In genomic region chr20:62598761-62599194, GRCh38 we compare ENCODE assay signal across 12 cellular contexts. TPM values are rescaled to one million over a fixed set of nuclear protein-coding genes. Genes with fewer than 3 reads are reported as not detected.
DNase-seq lines count a peak whose midpoint lies in the region; ATAC-seq and TF ChIP-seq lines count a peak whose summit lies in the region.
"Had no signal": no experiment of that assay in that cellular context is flagged by ENCODE, and none has a peak within 500 bp of the region (broad histone marks: within the 10 kb centered on the region; RNA-seq: fewer than 3 reads in every experiment).

No MANE protein-coding gene starts in this region.

- TF ChIP-seq CTCF in HEK293 (tag by site-specific recombination; IDR thresholded peaks at IDR 0.05) (no peak), RWPE2 (IDR thresholded peaks at IDR 0.05; ENCODE audit: poor library complexity, severe bottlenecking) (no peak), vagina (IDR thresholded peaks at IDR 0.05) (no peak)

- H3K9me3 ChIP-seq in HEK293 (ENCODE audit: control insufficient read depth, insufficient read depth, low read depth, low read length) (no peaks in the 10 kb centered on the region), RWPE2 (ENCODE audit: severe bottlenecking) (no peaks in the 10 kb centered on the region), vagina (no peaks in the 10 kb centered on the region)
- H3K9me3 ChIP-seq in naive thymus-derived CD4-positive, alpha-beta T cell (ENCODE audit: control insufficient read depth in 2 of 3, low read length in 3 of 3): no peaks in the 10 kb centered on the region

- H3K36me3 Mint-ChIP-seq in naive thymus-derived CD4-positive, alpha-beta T cell: no peaks in the 10 kb centered on the region

- peak; percentile 18 for DNase-seq in NCI-H345 (lab: John Stamatoyannopoulos, UW)
- no peak for DNase-seq in NCI-H345 treated with DMSO at 0.1 percent for 48 hours (lab: John Stamatoyannopoulos, UW; ENCODE audit: unreplicated experiment)
- no peak for DNase-seq in RWPE2 (ENCODE audit: low spot score)
- DNase-seq in naive thymus-derived CD4-positive, alpha-beta T cell: no peak
- no peak for DNase-seq in C1 segment of cervical spinal cord (lab: John Stamatoyannopoulos, UW)
- no peak for DNase-seq in vagina (ENCODE audit: extremely low spot score in 2 of 2)
- DNase-seq in DMS79 (lab: John Stamatoyannopoulos, UW): no peak
- DNase-seq: amygdala, glutamatergic neuron, mesenchymal stem cell, NCI-H524 had no signal

- H3K27me3 ChIP-seq in RWPE2 (ENCODE audit: insufficient read depth, poor library complexity, severe bottlenecking) (no peaks in the 10 kb centered on the region), vagina (peaks cover 3% of the 10 kb centered on the region)
- peaks cover 0 to 5% of the 10 kb centered on the region in 2 donors for H3K27me3 ChIP-seq in naive thymus-derived CD4-positive, alpha-beta T cell (ENCODE audit: control insufficient read depth in 2 of 2, insufficient read depth in 2 of 2, low read length in 2 of 2)

- H3K4me3 Mint-ChIP-seq in naive thymus-derived CD4-positive, alpha-beta T cell: peak overlapping the region in 1 of 10 donors; percentile 6

- TF ChIP-seq POLR2A in vagina (IDR thresholded peaks at IDR 0.05): no peak

- H3K4me1 Mint-ChIP-seq in naive thymus-derived CD4-positive, alpha-beta T cell: peaks cover 18 to 44% (median 25%) of the 10 kb centered on the region in 7 donors

- H3K9me3 Mint-ChIP-seq in naive thymus-derived CD4-positive, alpha-beta T cell: peaks cover 0 to 1% (median 0%) of the 10 kb centered on the region in 11 donors

- peak; percentile 61 for ATAC-seq in RWPE2 (ENCODE audit: low read depth)
- ATAC-seq in naive thymus-derived CD4-positive, alpha-beta T cell: peak; percentile 52

- H3K4me1 ChIP-seq in HEK293 (ENCODE audit: control insufficient read depth, insufficient read depth, low read length) (no peaks in the 10 kb centered on the region), RWPE2 (ENCODE audit: insufficient read depth, poor library complexity, severe bottlenecking) (peaks cover 43% of the 10 kb centered on the region), vagina (peaks cover 21% of the 10 kb centered on the region)
- peaks cover 17 to 19% of the 10 kb centered on the region in 2 donors for H3K4me1 ChIP-seq in naive thymus-derived CD4-positive, alpha-beta T cell (ENCODE audit: control insufficient read depth in 2 of 2, insufficient read depth in 2 of 2, low read length in 2 of 2)

- no peaks in the 10 kb centered on the region for H3K36me3 ChIP-seq in HEK293 (ENCODE audit: control insufficient read depth in 2 of 2, insufficient read depth in 1 of 2, low read length in 2 of 2)
- no peaks in the 10 kb centered on the region for H3K36me3 ChIP-seq in RWPE2 (ENCODE audit: low read depth)
- H3K36me3 ChIP-seq in naive thymus-derived CD4-positive, alpha-beta T cell (ENCODE audit: control insufficient read depth in 2 of 3, insufficient read depth in 3 of 3, low read length in 3 of 3): no peaks in the 10 kb centered on the region
- H3K36me3 ChIP-seq in vagina: no peaks in the 10 kb centered on the region

- H3K27ac ChIP-seq in HEK293 (ENCODE audit: extremely low read depth, low read depth, low read length) (no peak overlapping the region), RWPE2 (ENCODE audit: poor library complexity, severe bottlenecking) (no peak overlapping the region), vagina (no peak overlapping the region)
- H3K27ac ChIP-seq in naive thymus-derived CD4-positive, alpha-beta T cell (ENCODE audit: low read depth, low read length): no peak overlapping the region

- POLR2A ChIA-PET in HEK293 (lab: Yijun Ruan, JAX): no interaction called here
- POLR2A ChIA-PET in naive thymus-derived CD4-positive, alpha-beta T cell (lab: Charles Lee): interaction anchor here (1.2 kb wide), 1 partner anchor 199 kb away, joined by 3 read pairs; no protein-coding TSS in a partner anchor

- H3K4me3 ChIP-seq in HEK293 (ENCODE audit: low read depth, low read length): no peak overlapping the region
- no peak overlapping the region for H3K4me3 ChIP-seq in RWPE2 (ENCODE audit: severe bottlenecking)
- no peak overlapping the region for H3K4me3 ChIP-seq in naive thymus-derived CD4-positive, alpha-beta T cell (ENCODE audit: low read length)
- H3K4me3 ChIP-seq in vagina: no peak overlapping the region

- intact Hi-C loops in naive thymus-derived CD4-positive, alpha-beta T cell (cut with micrococcal nuclease): no loop called here
- intact Hi-C loops in vagina (cut with DNase I): no loop called here

- no peak overlapping the region for H3K27ac Mint-ChIP-seq in naive thymus-derived CD4-positive, alpha-beta T cell

- H3K27me3 Mint-ChIP-seq in naive thymus-derived CD4-positive, alpha-beta T cell: peaks cover 21 to 63% (median 35%) of the 10 kb centered on the region in 5 donors

- CTCF ChIA-PET in HEK293 (lab: Yijun Ruan, JAX): interaction anchor here (1.7 kb wide), 1 partner anchor 18 kb away, joined by 9 read pairs; no protein-coding TSS in a partner anchor
- CTCF ChIA-PET in naive thymus-derived CD4-positive, alpha-beta T cell (lab: Charles Lee): no interaction called here

TF ChIP-seq in HEK293, 187 proteins besides CTCF, POLR2A, EP300 and RAD21 (continues in another document):
- TF ChIP-seq ZNF600 (tag by site-specific recombination; IDR thresholded peaks at IDR 0.05) (no peak), KLF16 (tag by site-specific recombination; IDR thresholded peaks at IDR 0.05) (no peak; the same call in 1 of the 2 replicates), ZNF449 (tag by site-specific recombination; IDR thresholded peaks at IDR 0.05) (peak; percentile 100), SP2 (tag by site-specific recombination; IDR thresholded peaks at IDR 0.05) (peak; percentile 15; the same call in 1 of the 2 replicates), KLF7 (tag by site-specific recombination; IDR thresholded peaks at IDR 0.05; ENCODE audit: borderline replicate concordance) (peak; percentile 99), ZBTB8A (tag by site-specific recombination; IDR thresholded peaks at IDR 0.05) (peak; percentile 53; the same call in 1 of the 2 replicates), KLF8 (tag by site-specific recombination; IDR thresholded peaks at IDR 0.05) (peak; percentile 100), KLF9 (tag by site-specific recombination; IDR thresholded peaks at IDR 0.05; ENCODE audit: low read depth) (peak; percentile 97), ZBTB49 (tag by site-specific recombination; IDR thresholded peaks at IDR 0.05; ENCODE audit: low read depth) (no peak), KLF1 (tag by site-specific recombination; IDR thresholded peaks at IDR 0.05) (peak; percentile 100), WT1 (tag by site-specific recombination; IDR thresholded peaks at IDR 0.05) (no peak), ZNF624 (tag by site-specific recombination; IDR thresholded peaks at IDR 0.05) (no peak), ZNF140 (tag by site-specific recombination; IDR thresholded peaks at IDR 0.05) (no peak), TCF7L2 (IDR thresholded peaks at IDR 0.05; ENCODE audit: borderline replicate concordance, low read depth, low read length) (no peak)
- TF ChIP-seq, protein P1, sequence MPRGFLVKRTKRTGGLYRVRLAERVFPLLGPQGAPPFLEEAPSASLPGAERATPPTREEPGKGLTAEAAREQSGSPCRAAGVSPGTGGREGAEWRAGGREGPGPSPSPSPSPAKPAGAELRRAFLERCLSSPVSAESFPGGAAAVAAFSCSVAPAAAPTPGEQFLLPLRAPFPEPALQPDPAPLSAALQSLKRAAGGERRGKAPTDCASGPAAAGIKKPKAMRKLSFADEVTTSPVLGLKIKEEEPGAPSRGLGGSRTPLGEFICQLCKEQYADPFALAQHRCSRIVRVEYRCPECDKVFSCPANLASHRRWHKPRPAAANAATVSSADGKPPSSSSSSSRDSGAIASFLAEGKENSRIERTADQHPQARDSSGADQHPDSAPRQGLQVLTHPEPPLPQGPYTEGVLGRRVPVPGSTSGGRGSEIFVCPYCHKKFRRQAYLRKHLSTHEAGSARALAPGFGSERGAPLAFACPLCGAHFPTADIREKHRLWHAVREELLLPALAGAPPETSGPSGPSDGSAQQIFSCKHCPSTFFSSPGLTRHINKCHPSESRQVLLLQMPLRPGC (tag by site-specific recombination; IDR thresholded peaks at IDR 0.05): no peak

RNA-seq across cellular contexts. Expression of gene SLCO4A1, which starts 43.5 kb away (rescaled TPM):
- 10 to 100 TPM in 1 of 5 experiments, 1 to 10 TPM in 2, under 1 TPM in 2; 0.81 to 45.5 (median 1.4) TPM for total RNA-seq in naive thymus-derived CD4-positive, alpha-beta T cell
- under 1 TPM; 0.36 to 0.39 TPM for polyA plus RNA-seq in naive thymus-derived CD4-positive, alpha-beta T cell
- total RNA-seq in vagina: 45.9 TPM
